In the genomic region with DNA sequence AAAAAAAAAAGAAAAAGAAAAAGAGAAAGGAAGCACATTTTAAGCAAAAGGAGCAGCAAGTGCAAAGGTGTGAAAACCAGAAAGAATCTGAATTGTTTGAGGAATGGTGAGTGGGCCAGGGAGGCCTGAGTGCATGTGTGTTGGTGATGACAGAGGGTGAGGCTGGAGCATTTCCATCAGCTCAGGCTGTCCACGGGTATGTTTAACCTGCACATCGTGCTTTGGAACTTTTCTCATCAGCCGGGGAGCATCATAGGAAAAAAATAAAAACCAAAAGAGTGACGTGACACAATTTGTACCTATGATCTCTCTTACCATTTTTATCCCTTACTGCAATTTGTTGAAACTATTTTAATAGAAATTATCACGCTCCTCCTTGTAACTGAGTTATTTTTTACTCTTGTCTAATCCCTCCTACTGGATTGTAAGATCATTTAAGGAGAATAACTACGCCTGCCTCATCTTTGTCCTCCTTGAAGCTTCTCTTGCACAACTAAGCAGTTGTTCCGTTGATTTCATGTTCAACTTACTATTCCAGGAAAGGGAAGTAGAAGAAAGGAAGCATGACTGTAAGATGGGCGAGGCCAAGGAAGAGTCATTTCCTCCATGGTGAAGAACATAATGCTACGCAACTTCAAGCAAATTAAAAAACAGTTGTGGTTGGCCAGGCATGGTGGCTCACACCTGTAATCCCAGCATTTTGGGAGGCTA, we compare ENCODE assay signal across 13 cellular contexts. TPM values are rescaled to one million over a fixed set of nuclear protein-coding genes. Genes with fewer than 3 reads are reported as not detected.
DNase-seq lines count a peak whose midpoint lies in the region; ATAC-seq and TF ChIP-seq lines count a peak whose summit lies in the region.
"Had no signal": no experiment of that assay in that cellular context is flagged by ENCODE, and none has a peak within 500 bp of the region (broad histone marks: within the 10 kb centered on the region; RNA-seq: fewer than 3 reads in every experiment).

No MANE protein-coding gene starts in this region.

- DNase-seq in HCT116 (ENCODE audit: low read depth, low spot score) (no peak), RWPE2 (ENCODE audit: low spot score) (no peak), fibroblast of mammary gland (ENCODE audit: low read depth) (peak; percentile 59), HK-2 (ENCODE audit: unreplicated experiment) (no peak), NCI-H524 treated with DMSO at 0.1 percent for 48 hours (lab: John Stamatoyannopoulos, UW) (no peak)
- no peak for DNase-seq in naive thymus-derived CD4-positive, alpha-beta T cell
- no peak for DNase-seq in naive thymus-derived CD8-positive, alpha-beta T cell
- DNase-seq: cerebellar nuclear complex; stimulated activated naive CD8-positive, alpha-beta T cell treated with anti-CD3 and anti-CD28 coated beads, Interleukin-15, Interleukin-2, amounts not matched to agents 100 U/mL and 50 U/mL, for 24 hours had no signal

- peaks cover 0 to 4% (median 0%) of the 10 kb centered on the region in 5 donors for H3K36me3 Mint-ChIP-seq in naive thymus-derived CD4-positive, alpha-beta T cell
- no peaks in the 10 kb centered on the region for H3K36me3 Mint-ChIP-seq in naive thymus-derived CD8-positive, alpha-beta T cell
- H3K36me3 Mint-ChIP-seq: mesothelial cell of epicardium had no signal

- H3K9me3 ChIP-seq in HCT116 (ENCODE audit: control insufficient read depth in 1 of 2, insufficient read depth in 1 of 2, low read depth in 1 of 2, low read length in 2 of 2) (no peaks in the 10 kb centered on the region), RWPE2 (ENCODE audit: severe bottlenecking) (no peaks in the 10 kb centered on the region)
- H3K9me3 ChIP-seq in naive thymus-derived CD4-positive, alpha-beta T cell (ENCODE audit: control insufficient read depth in 2 of 3, low read length in 3 of 3), result no peaks in the 10 kb centered on the region
- H3K9me3 ChIP-seq: BLaER1 had no signal

- H3K4me3 Mint-ChIP-seq in naive thymus-derived CD4-positive, alpha-beta T cell, result peak overlapping the region in 2 of 10 donors; percentile 21 to 41
- no peak overlapping the region for H3K4me3 Mint-ChIP-seq in naive thymus-derived CD8-positive, alpha-beta T cell
- H3K4me3 Mint-ChIP-seq: mesothelial cell of epicardium had no signal

- H3K27ac ChIP-seq in HCT116 (ENCODE audit: low read depth, low read length) (peak overlapping the region; percentile 4; the same call in 1 of the 2 replicates), RWPE2 (ENCODE audit: poor library complexity, severe bottlenecking) (no peak overlapping the region)
- H3K27ac ChIP-seq in naive thymus-derived CD4-positive, alpha-beta T cell (ENCODE audit: low read depth, low read length), result no peak overlapping the region
- H3K27ac ChIP-seq: BLaER1 had no signal

- intact Hi-C loops in HCT116 (cut with micrococcal nuclease), result no loop called here
- intact Hi-C loops in naive thymus-derived CD4-positive, alpha-beta T cell (cut with micrococcal nuclease), result no loop called here

- H3K79me2 ChIP-seq in HCT116 (ENCODE audit: insufficient read depth, low read length), result peaks cover 97% of the 10 kb centered on the region

- CTCF ChIA-PET in HCT116 (lab: Charles Lee), result interaction anchor here (1.2 kb wide), 1 partner anchor 10 kb away, joined by 4 read pairs; no protein-coding TSS in a partner anchor
- CTCF ChIA-PET in naive thymus-derived CD4-positive, alpha-beta T cell (lab: Charles Lee), result no interaction called here

- no peak overlapping the region for H2AFZ ChIP-seq in HCT116 (ENCODE audit: low read depth, low read length, poor library complexity, severe bottlenecking)

- no TSS peak for BruUV-seq in HCT116 (replicated peaks; lab: Mats Ljungman, UMichigan)

- POLR2A ChIA-PET in HCT116 (lab: Charles Lee), result no interaction called here
- POLR2A ChIA-PET in naive thymus-derived CD4-positive, alpha-beta T cell (lab: Charles Lee), result no interaction called here
- POLR2A ChIA-PET in naive thymus-derived CD8-positive, alpha-beta T cell (lab: Charles Lee), result no interaction called here

- RAD21 ChIA-PET in HCT116 (lab: Charles Lee; ENCODE audit: low non-redundant PET in 1 of 2, low total read pairs in 2 of 2, uncharacterized antibody in 2 of 2, unreplicated experiment in 2 of 2), result no interaction called here

- H3K9ac ChIP-seq in HCT116 (ENCODE audit: low read length), result no peak overlapping the region
- H3K9ac ChIP-seq: BLaER1 had no signal

- no peak overlapping the region for H3K4me2 ChIP-seq in HCT116 (ENCODE audit: low read length)
- H3K4me2 ChIP-seq: BLaER1 had no signal

- peaks cover 0 to 19% (median 0%) of the 10 kb centered on the region in 5 donors for H3K27me3 Mint-ChIP-seq in naive thymus-derived CD4-positive, alpha-beta T cell
- H3K27me3 Mint-ChIP-seq in naive thymus-derived CD8-positive, alpha-beta T cell, result peaks cover 0 to 6% (median 0%) of the 10 kb centered on the region in 5 donors

- H3K9me2 ChIP-seq in HCT116 (ENCODE audit: insufficient read depth), result no peaks in the 10 kb centered on the region

- no peak overlapping the region for H3K27ac Mint-ChIP-seq in naive thymus-derived CD4-positive, alpha-beta T cell
- peak overlapping the region in 1 of 10 donors; percentile 45 for H3K27ac Mint-ChIP-seq in naive thymus-derived CD8-positive, alpha-beta T cell
- H3K27ac Mint-ChIP-seq: activated naive CD4-positive, alpha-beta T cell treated with anti-CD3 and anti-CD28 coated beads, Interleukin-2, amount 50 U/mL, for 72 hours; mesothelial cell of epicardium had no signal

- ATAC-seq in HCT116 (no peak), RWPE2 (ENCODE audit: low read depth) (0 out of 3 replicates have a peak, but pooled peaks have one; percentile 31), HG03378 (IDR thresholded peaks at IDR 0.05; ENCODE audit: unreplicated experiment) (no peak)
- ATAC-seq in naive thymus-derived CD4-positive, alpha-beta T cell, result peak; percentile 81
- ATAC-seq in naive thymus-derived CD8-positive, alpha-beta T cell, result no peak
- ATAC-seq: activated naive CD4-positive, alpha-beta T cell treated with anti-CD3 and anti-CD28 coated beads, Interleukin-2, amount 50 U/mL, for 72 hours; stimulated activated naive CD8-positive, alpha-beta T cell treated with anti-CD3 and anti-CD28 coated beads, Interleukin-15, Interleukin-2, amounts not matched to agents 100 U/mL and 50 U/mL, for 24 hours had no signal

- H3K27me3 ChIP-seq in HCT116 (ENCODE audit: insufficient read depth, low read length) (no peaks in the 10 kb centered on the region), RWPE2 (ENCODE audit: insufficient read depth, poor library complexity, severe bottlenecking) (no peaks in the 10 kb centered on the region)
- no peaks in the 10 kb centered on the region for H3K27me3 ChIP-seq in naive thymus-derived CD4-positive, alpha-beta T cell (ENCODE audit: control insufficient read depth in 2 of 2, insufficient read depth in 2 of 2, low read length in 2 of 2)
- H3K27me3 ChIP-seq: BLaER1 had no signal

- 0 out of 2 replicates have a peak, but pooled peaks cover 8% of the 10 kb centered on the region for H4K20me1 ChIP-seq in HCT116 (ENCODE audit: insufficient read depth)
- H4K20me1 ChIP-seq: BLaER1 had no signal

- peaks cover 2 to 13% of the 10 kb centered on the region in 2 experiments; a peak in 1 of 4 replicates for H3K36me3 ChIP-seq in HCT116 (ENCODE audit: control insufficient read depth in 1 of 2, insufficient read depth in 2 of 2, low read length in 2 of 2)
- no peaks in the 10 kb centered on the region for H3K36me3 ChIP-seq in RWPE2 (ENCODE audit: low read depth)
- H3K36me3 ChIP-seq in naive thymus-derived CD4-positive, alpha-beta T cell (ENCODE audit: control insufficient read depth in 2 of 3, insufficient read depth in 3 of 3, low read length in 3 of 3), result no peaks in the 10 kb centered on the region
- H3K36me3 ChIP-seq: BLaER1 had no signal

- H3K9me3 Mint-ChIP-seq in naive thymus-derived CD4-positive, alpha-beta T cell, result no peaks in the 10 kb centered on the region
- H3K9me3 Mint-ChIP-seq in naive thymus-derived CD8-positive, alpha-beta T cell, result no peaks in the 10 kb centered on the region
- H3K9me3 Mint-ChIP-seq: activated naive CD4-positive, alpha-beta T cell treated with anti-CD3 and anti-CD28 coated beads, Interleukin-2, amount 50 U/mL, for 72 hours; mesothelial cell of epicardium had no signal

- no peak for TF ChIP-seq RAD21 in HCT116 (IDR thresholded peaks at IDR 0.05; ENCODE audit: low read depth)

- peaks cover 0 to 19% (median 16%) of the 10 kb centered on the region in 7 donors for H3K4me1 Mint-ChIP-seq in naive thymus-derived CD4-positive, alpha-beta T cell
- H3K4me1 Mint-ChIP-seq in naive thymus-derived CD8-positive, alpha-beta T cell, result peaks cover 0 to 13% (median 4%) of the 10 kb centered on the region in 4 donors
- H3K4me1 Mint-ChIP-seq: mesothelial cell of epicardium had no signal

- TF ChIP-seq CTCF in HCT116 (IDR thresholded peaks at IDR 0.05 in 2 of 3, conservative IDR thresholded peaks at IDR 0.05 in 1 of 3; ENCODE audit: borderline replicate concordance in 1 of 3, insufficient read depth in 1 of 3, low read depth in 2 of 3, low read length in 2 of 3), result no peak
- no peak for TF ChIP-seq CTCF in RWPE2 (IDR thresholded peaks at IDR 0.05; ENCODE audit: poor library complexity, severe bottlenecking)
- TF ChIP-seq CTCF in fibroblast of mammary gland (conservative IDR thresholded peaks at IDR 0.05; ENCODE audit: control insufficient read depth, insufficient read depth, low read depth, low read length), result no peak

- H3K4me1 ChIP-seq in HCT116 (ENCODE audit: control insufficient read depth in 1 of 2, insufficient read depth in 2 of 2, low read length in 2 of 2), result peaks cover 45 to 92% of the 10 kb centered on the region in 2 experiments
- no peaks in the 10 kb centered on the region for H3K4me1 ChIP-seq in RWPE2 (ENCODE audit: insufficient read depth, poor library complexity, severe bottlenecking)
- peaks cover 0 to 7% of the 10 kb centered on the region in 2 donors for H3K4me1 ChIP-seq in naive thymus-derived CD4-positive, alpha-beta T cell (ENCODE audit: control insufficient read depth in 2 of 2, insufficient read depth in 2 of 2, low read length in 2 of 2)
- H3K4me1 ChIP-seq: BLaER1 had no signal

- H3K4me3 ChIP-seq in HCT116 (replicated peaks in 1 of 2; ENCODE audit: low read depth in 1 of 2, low read length in 2 of 2) (no peak overlapping the region), RWPE2 (ENCODE audit: severe bottlenecking) (no peak overlapping the region), fibroblast of mammary gland (ENCODE audit: control insufficient read depth, low read depth, low read length) (no peak overlapping the region)
- H3K4me3 ChIP-seq in naive thymus-derived CD4-positive, alpha-beta T cell (ENCODE audit: low read length), result no peak overlapping the region
- H3K4me3 ChIP-seq: BLaER1 had no signal

- TF ChIP-seq POLR2A in HCT116 (IDR thresholded peaks at IDR 0.05; ENCODE audit: borderline replicate concordance, extremely low read depth, insufficient read depth, insufficient read length), result no peak

RNA-seq across cellular contexts. Expression of a gene that starts 7.0 kb away (rescaled TPM):
- total RNA-seq in HCT116 (2021; ENCODE audit: unreplicated experiment), result 166 TPM
- 66.4 and 71.5 TPM in 2 replicates for polyA plus RNA-seq in HCT116 (2012)
- 10 to 100 TPM in 1 of 5 experiments, 1 to 10 TPM in 1, under 1 TPM in 3; 0.70 to 11.9 (median 0.88) TPM for total RNA-seq in naive thymus-derived CD4-positive, alpha-beta T cell
- under 1 TPM; 0.51 to 0.63 TPM for polyA plus RNA-seq in naive thymus-derived CD4-positive, alpha-beta T cell
- total RNA-seq in naive thymus-derived CD8-positive, alpha-beta T cell, result under 1 TPM; 0.08 to 0.34 TPM
- under 1 TPM in 1 of 3 donors, not detected in 2; 0.32 TPM for polyA plus RNA-seq in naive thymus-derived CD8-positive, alpha-beta T cell

RNA-seq across cellular contexts. Expression of a gene that starts 23.5 kb away (rescaled TPM):
- total RNA-seq in HCT116 (2021; ENCODE audit: unreplicated experiment), result 99.1 TPM
- polyA plus RNA-seq in HCT116 (2012), result 29.2 and 35.4 TPM in 2 replicates
- total RNA-seq in naive thymus-derived CD4-positive, alpha-beta T cell, result 10 to 100 TPM; 48.5 to 57.8 (median 54.1) TPM
- polyA plus RNA-seq in naive thymus-derived CD4-positive, alpha-beta T cell, result 10 to 100 TPM; 21.7 to 23.0 TPM
- 10 to 100 TPM; 49.0 to 50.4 TPM for total RNA-seq in naive thymus-derived CD8-positive, alpha-beta T cell
- 10 to 100 TPM; 18.4 to 26.5 (median 22.3) TPM for polyA plus RNA-seq in naive thymus-derived CD8-positive, alpha-beta T cell

Comparison
In these comparisons a context has a peak if more than half of its experiments do, and no peak if none do; other contexts are left out.
1. ATAC-seq: peak in RWPE2 (single experiment) and naive thymus-derived CD4-positive, alpha-beta T cell (single experiment); none in HCT116 (single experiment), HG03378 (single experiment) and naive thymus-derived CD8-positive, alpha-beta T cell (0 of 2).
2. RNA of a gene that starts 7.0 kb away (total RNA-seq): 166 TPM in HCT116 (single experiment); 0.70 to 11.9 TPM in naive thymus-derived CD4-positive, alpha-beta T cell and 0.08 to 0.34 TPM in naive thymus-derived CD8-positive, alpha-beta T cell; every median in the first group is over 10 times any median in the second.